In the genomic region with DNA sequence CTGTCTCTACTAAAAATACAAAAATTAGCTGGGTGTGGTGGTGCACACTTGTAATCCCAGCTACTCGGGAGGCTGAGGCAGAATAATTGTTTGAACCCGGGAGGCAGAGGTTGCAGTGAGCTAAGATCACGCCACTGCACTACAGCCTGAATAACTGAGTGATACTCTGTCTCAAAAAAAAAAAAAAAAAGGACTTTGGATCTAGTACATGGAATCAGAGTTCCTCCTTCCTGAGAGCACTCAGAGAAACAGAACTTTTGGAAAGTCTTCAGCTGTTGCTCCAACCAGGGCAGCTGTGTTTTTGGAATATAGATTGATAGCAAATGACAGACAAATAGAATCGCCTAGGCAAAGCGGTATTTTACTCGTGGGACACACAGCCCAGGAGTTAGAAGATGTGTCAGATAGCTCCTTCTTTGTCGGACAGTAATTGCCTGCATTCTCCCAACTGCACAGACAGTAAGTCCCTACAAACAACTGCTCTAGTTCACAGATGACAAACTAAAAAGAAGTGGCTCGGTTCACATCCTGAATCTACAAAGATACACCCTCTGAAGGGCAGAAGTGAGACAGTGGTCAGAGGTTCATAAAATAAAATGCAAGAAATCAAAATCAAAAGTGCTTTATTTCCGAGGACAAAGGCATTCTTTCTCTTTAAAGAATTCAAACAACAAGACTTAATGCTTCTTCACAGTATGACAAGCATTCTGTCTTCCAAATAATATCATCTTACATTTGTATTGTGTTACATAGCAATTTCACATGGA, we compare ENCODE assay signal across 1 cellular context.
TF ChIP-seq lines count a peak whose summit lies in the region.

No MANE protein-coding gene starts in this region.

TF ChIP-seq in HepG2, 621 proteins besides CTCF, POLR2A, EP300 and RAD21:
- no peak for TF ChIP-seq TAF1 (CRISPR knock-in tag; IDR thresholded peaks at IDR 0.05)
- TF ChIP-seq ZNF460 (CRISPR knock-in tag; IDR thresholded peaks at IDR 0.05; ENCODE audit: borderline replicate concordance) = peak; percentile 43; the same call in 1 of the 2 replicates
- no peak for TF ChIP-seq PCBP2 (optimal IDR thresholded peaks at IDR 0.05; ENCODE audit: low read depth, low read length, poor library complexity, severe bottlenecking)
- TF ChIP-seq ZNF160 (CRISPR knock-in tag; IDR thresholded peaks at IDR 0.05) = no peak
